ENCODE assay signal across 9 cellular contexts in the genomic region with DNA sequence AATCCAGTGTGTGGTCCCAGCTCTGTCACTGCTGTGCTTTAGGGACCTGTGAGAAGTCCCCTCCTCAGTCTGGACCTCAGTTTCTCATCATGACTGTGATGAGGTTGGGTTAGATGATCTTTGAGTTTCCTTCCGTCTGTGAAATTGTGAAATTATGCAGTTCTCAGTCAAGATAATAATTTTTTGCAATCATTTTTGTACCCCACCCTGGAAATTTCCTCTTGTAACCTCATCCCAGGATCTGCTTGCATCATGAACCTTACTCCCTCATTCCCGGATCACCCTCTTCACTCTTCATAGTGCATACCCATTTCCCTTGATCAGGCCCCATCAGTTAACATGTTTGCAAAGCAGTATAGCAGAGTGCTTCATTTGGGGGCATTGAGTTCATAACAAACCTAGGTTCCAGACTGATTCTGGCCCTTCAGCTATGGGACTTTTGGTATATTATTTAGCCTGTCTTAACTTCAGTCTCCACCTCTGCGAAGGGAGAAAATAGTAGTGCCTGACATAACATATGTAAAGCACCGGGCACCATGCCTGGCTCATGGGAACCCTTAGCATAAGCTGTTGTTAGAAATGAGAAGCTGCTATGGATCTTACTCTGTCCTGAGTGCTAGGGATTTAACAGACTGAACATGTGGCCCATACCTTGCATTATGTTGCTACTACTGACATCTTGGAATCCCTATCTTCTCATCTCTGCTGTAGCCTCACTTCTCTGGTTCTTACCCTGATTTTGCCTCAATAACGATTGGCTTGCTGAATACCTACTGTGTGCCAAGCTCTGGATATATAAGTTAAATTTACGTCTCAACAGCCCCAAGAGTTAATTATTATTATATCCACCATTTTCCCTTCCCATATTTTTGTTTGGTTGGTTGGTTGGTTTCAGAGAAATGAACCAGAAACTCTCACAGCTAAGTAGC. TPM values are rescaled to one million over a fixed set of nuclear protein-coding genes. Genes with fewer than 3 reads are reported as not detected.
DNase-seq lines count a peak whose midpoint lies in the region; ATAC-seq, FAIRE-seq and TF ChIP-seq lines count a peak whose summit lies in the region.
"Had no signal": no experiment of that assay in that cellular context is flagged by ENCODE, and none has a peak within 500 bp of the region (broad histone marks: within the 10 kb centered on the region; RNA-seq: fewer than 3 reads in every experiment).

No MANE protein-coding gene starts in this region.

- H3K27ac ChIP-seq in kidney (ENCODE audit: low read depth in 2 of 2, low read length in 2 of 2) (peak overlapping the region; percentile 96), temporal lobe (ENCODE audit: low read depth, low read length) (peak overlapping the region; percentile 86)

- DNase-seq in activated CD4-positive, alpha-beta T cell treated with anti-CD3 and anti-CD28 coated beads, Interleukin-2, amount 10 ng/mL, durations not matched to agents 24 days and 14 days: no peak
- no peak for DNase-seq in activated CD4-positive, alpha-beta T cell treated with anti-CD3 and anti-CD28 coated beads, Interleukin-2, amount 50 U/mL, for 48 hours
- DNase-seq in kidney (no peak), NOMO-1 treated with DMSO at 0.1 percent for 48 hours (lab: John Stamatoyannopoulos, UW; ENCODE audit: unreplicated experiment) (no peak), HTR-8/SVneo (ENCODE audit: insufficient read length, low spot score) (no peak)
- DNase-seq: DMS153 had no signal

- peak overlapping the region; percentile 86 to 95 for H3K9ac ChIP-seq in kidney (ENCODE audit: low read length in 2 of 2)

- H3K4me3 Mint-ChIP-seq in activated CD4-positive, alpha-beta T cell treated with anti-CD3 and anti-CD28 coated beads, Interleukin-2, amount 10 ng/mL, durations not matched to agents 24 days and 14 days: peak overlapping the region; percentile 96
- H3K4me3 Mint-ChIP-seq in activated naive CD8-positive, alpha-beta T cell: peak overlapping the region; percentile 94

- peaks cover 27% of the 10 kb centered on the region for H3K4me1 Mint-ChIP-seq in activated CD4-positive, alpha-beta T cell treated with anti-CD3 and anti-CD28 coated beads, Interleukin-2, amount 10 ng/mL, durations not matched to agents 24 days and 14 days
- H3K4me1 Mint-ChIP-seq in activated naive CD8-positive, alpha-beta T cell (ENCODE audit: low read depth): peaks cover 61% of the 10 kb centered on the region

- no peaks in the 10 kb centered on the region for H3K36me3 Mint-ChIP-seq in activated CD4-positive, alpha-beta T cell treated with anti-CD3 and anti-CD28 coated beads, Interleukin-2, amount 10 ng/mL, durations not matched to agents 24 days and 14 days (ENCODE audit: low read depth)
- peaks cover 2% of the 10 kb centered on the region for H3K36me3 Mint-ChIP-seq in activated naive CD8-positive, alpha-beta T cell

- intact Hi-C loops in activated CD4-positive, alpha-beta T cell treated with anti-CD3 and anti-CD28 coated beads, Interleukin-2, amount 10 ng/mL, durations not matched to agents 24 days and 14 days (cut with micrococcal nuclease): no loop called here
- intact Hi-C loops in kidney (cut with DNase I): no loop called here

- no peaks in the 10 kb centered on the region for H3K9me3 Mint-ChIP-seq in activated CD4-positive, alpha-beta T cell treated with anti-CD3 and anti-CD28 coated beads, Interleukin-2, amount 10 ng/mL, durations not matched to agents 24 days and 14 days
- H3K9me3 Mint-ChIP-seq in activated naive CD8-positive, alpha-beta T cell (ENCODE audit: low read depth): no peaks in the 10 kb centered on the region

- H3K9me3 ChIP-seq in kidney (ENCODE audit: control insufficient read depth in 1 of 2, low read length in 2 of 2): no peaks in the 10 kb centered on the region

- no peak for TF ChIP-seq CTCF in kidney (IDR thresholded peaks at IDR 0.05; ENCODE audit: borderline replicate concordance, extremely low read depth, insufficient read depth)

- H3K27me3 Mint-ChIP-seq in activated CD4-positive, alpha-beta T cell treated with anti-CD3 and anti-CD28 coated beads, Interleukin-2, amount 10 ng/mL, durations not matched to agents 24 days and 14 days: no peaks in the 10 kb centered on the region
- H3K27me3 Mint-ChIP-seq in activated naive CD8-positive, alpha-beta T cell: no peaks in the 10 kb centered on the region

- peak overlapping the region; percentile 86 for H3K27ac Mint-ChIP-seq in activated CD4-positive, alpha-beta T cell treated with anti-CD3 and anti-CD28 coated beads, Interleukin-2, amount 10 ng/mL, durations not matched to agents 24 days and 14 days
- H3K27ac Mint-ChIP-seq in activated naive CD8-positive, alpha-beta T cell: peak overlapping the region; percentile 97

- H3K4me1 ChIP-seq in kidney (ENCODE audit: control insufficient read depth in 1 of 2, insufficient read depth in 1 of 2, low read depth in 1 of 2, low read length in 2 of 2): peaks cover 5 to 12% of the 10 kb centered on the region in 2 donors

- H3K36me3 ChIP-seq in kidney (ENCODE audit: control insufficient read depth in 1 of 2, insufficient read depth in 2 of 2, low read length in 2 of 2): no peaks in the 10 kb centered on the region

- FAIRE-seq in kidney (lab: Jason Lieb, UNC) (no peak), HTR-8/SVneo (lab: Jason Lieb, UNC) (no peak)

- H3K4me3 ChIP-seq in kidney (ENCODE audit: low read length in 2 of 2): peak overlapping the region; percentile 85 to 96

- ATAC-seq in GM18909 (IDR thresholded peaks at IDR 0.05; ENCODE audit: poor library complexity, unreplicated experiment): no peak

RNA-seq across cellular contexts. Expression of a gene that starts 1.4 kb away (rescaled TPM):
- total RNA-seq in activated CD4-positive, alpha-beta T cell treated with anti-CD3 and anti-CD28 coated beads, Interleukin-2, amount 10 ng/mL, durations not matched to agents 24 days and 14 days: 31.0 and 31.4 TPM in 2 replicates
- total RNA-seq in kidney: 49.2 TPM
- polyA plus RNA-seq in kidney (ENCODE audit: insufficient read depth, low read depth, low replicate concordance): 29.1 TPM
- 12.0 TPM for total RNA-seq in temporal lobe

RNA-seq across cellular contexts. Expression of a gene that starts 36.7 kb away (rescaled TPM):
- 103 and 113 TPM in 2 replicates for total RNA-seq in activated CD4-positive, alpha-beta T cell treated with anti-CD3 and anti-CD28 coated beads, Interleukin-2, amount 10 ng/mL, durations not matched to agents 24 days and 14 days
- 16.3 TPM for total RNA-seq in kidney
- 2.7 TPM for polyA plus RNA-seq in kidney (ENCODE audit: insufficient read depth, low read depth, low replicate concordance)
- total RNA-seq in temporal lobe: 0.49 TPM

RNA-seq across cellular contexts. Expression of a gene that starts 47.1 kb away (rescaled TPM):
- 0.02 and 0.07 TPM in 2 replicates for total RNA-seq in activated CD4-positive, alpha-beta T cell treated with anti-CD3 and anti-CD28 coated beads, Interleukin-2, amount 10 ng/mL, durations not matched to agents 24 days and 14 days
- 4.5 TPM for total RNA-seq in kidney
- polyA plus RNA-seq in kidney (ENCODE audit: insufficient read depth, low read depth, low replicate concordance): 2.5 TPM
- 1.7 TPM for total RNA-seq in temporal lobe

Comparison
In these comparisons a context has a peak if more than half of its experiments do, and no peak if none do; other contexts are left out.
1. RNA of a gene that starts 36.7 kb away (total RNA-seq): 103 to 113 TPM in activated CD4-positive, alpha-beta T cell treated with anti-CD3 and anti-CD28 coated beads, Interleukin-2, amount 10 ng/mL, durations not matched to agents 24 days and 14 days and 16.3 TPM in kidney (single experiment); 0.49 TPM in temporal lobe (single experiment); every median in the first group is over 10 times any median in the second.